2 cellular contexts compared by ENCODE assay signal in genomic region chr22:20052309-20053250, GRCh38.
TF ChIP-seq lines count a peak whose summit lies in the region.

No MANE protein-coding gene starts in this region.

TF ChIP-seq in HEK293, 187 proteins besides CTCF, POLR2A, EP300 and RAD21:
- no peak for TF ChIP-seq ZNF639 (tag by site-specific recombination; IDR thresholded peaks at IDR 0.05)
- TF ChIP-seq ZNF76 (tag by site-specific recombination; IDR thresholded peaks at IDR 0.05; ENCODE audit: borderline replicate concordance, low read depth): no peak
- no peak for TF ChIP-seq ZNF350 (tag by site-specific recombination; IDR thresholded peaks at IDR 0.05)
- no peak for TF ChIP-seq PATZ1 (tag by site-specific recombination; IDR thresholded peaks at IDR 0.05)
- no peak for TF ChIP-seq ATF2 (tag by site-specific recombination; IDR thresholded peaks at IDR 0.05; ENCODE audit: low read depth)
- TF ChIP-seq HIC1 (tag by site-specific recombination; IDR thresholded peaks at IDR 0.05): 0 out of 2 replicates have a peak, but pooled peaks have one; percentile 14
- no peak for TF ChIP-seq ZNF266 (tag by site-specific recombination; IDR thresholded peaks at IDR 0.05; ENCODE audit: low read depth)
- no peak for TF ChIP-seq ZNF148 (tag by site-specific recombination; IDR thresholded peaks at IDR 0.05; ENCODE audit: borderline replicate concordance)
- no peak for TF ChIP-seq GLI2 (tag by site-specific recombination; IDR thresholded peaks at IDR 0.05; ENCODE audit: borderline replicate concordance, low read depth)
- TF ChIP-seq EGR2 (tag by site-specific recombination; IDR thresholded peaks at IDR 0.05; ENCODE audit: low read depth): 0 out of 2 replicates have a peak, but pooled peaks have one; percentile 11
- TF ChIP-seq ZBTB17 (tag by site-specific recombination; IDR thresholded peaks at IDR 0.05): no peak
- TF ChIP-seq KLF7 (tag by site-specific recombination; IDR thresholded peaks at IDR 0.05; ENCODE audit: borderline replicate concordance): no peak
- no peak for TF ChIP-seq ZNF112 (tag by site-specific recombination; IDR thresholded peaks at IDR 0.05)
- no peak for TF ChIP-seq ZNF555 (tag by site-specific recombination; conservative IDR thresholded peaks at IDR 0.05)
- no peak for TF ChIP-seq ZNF768 (tag by site-specific recombination; IDR thresholded peaks at IDR 0.05)

TF ChIP-seq in GM12878, 131 proteins besides CTCF, POLR2A, EP300 and RAD21:
- TF ChIP-seq E2F8 (IDR thresholded peaks at IDR 0.05; ENCODE audit: low read depth, partially characterized antibody) (no peak), NR2C1 (IDR thresholded peaks at IDR 0.05) (no peak), SIN3A (IDR thresholded peaks at IDR 0.05; ENCODE audit: low read depth, low read length) (no peak), SREBF2 (IDR thresholded peaks at IDR 0.05; ENCODE audit: low read length) (no peak), ZZZ3 (IDR thresholded peaks at IDR 0.05; ENCODE audit: control insufficient read depth, insufficient read length, low read depth) (no peak), NKRF (conservative IDR thresholded peaks at IDR 0.05) (no peak), RELA (IDR thresholded peaks at IDR 0.05; ENCODE audit: borderline replicate concordance, partially characterized antibody) (no peak)
